ENCODE assay signal across 18 cellular contexts in the genomic region with DNA sequence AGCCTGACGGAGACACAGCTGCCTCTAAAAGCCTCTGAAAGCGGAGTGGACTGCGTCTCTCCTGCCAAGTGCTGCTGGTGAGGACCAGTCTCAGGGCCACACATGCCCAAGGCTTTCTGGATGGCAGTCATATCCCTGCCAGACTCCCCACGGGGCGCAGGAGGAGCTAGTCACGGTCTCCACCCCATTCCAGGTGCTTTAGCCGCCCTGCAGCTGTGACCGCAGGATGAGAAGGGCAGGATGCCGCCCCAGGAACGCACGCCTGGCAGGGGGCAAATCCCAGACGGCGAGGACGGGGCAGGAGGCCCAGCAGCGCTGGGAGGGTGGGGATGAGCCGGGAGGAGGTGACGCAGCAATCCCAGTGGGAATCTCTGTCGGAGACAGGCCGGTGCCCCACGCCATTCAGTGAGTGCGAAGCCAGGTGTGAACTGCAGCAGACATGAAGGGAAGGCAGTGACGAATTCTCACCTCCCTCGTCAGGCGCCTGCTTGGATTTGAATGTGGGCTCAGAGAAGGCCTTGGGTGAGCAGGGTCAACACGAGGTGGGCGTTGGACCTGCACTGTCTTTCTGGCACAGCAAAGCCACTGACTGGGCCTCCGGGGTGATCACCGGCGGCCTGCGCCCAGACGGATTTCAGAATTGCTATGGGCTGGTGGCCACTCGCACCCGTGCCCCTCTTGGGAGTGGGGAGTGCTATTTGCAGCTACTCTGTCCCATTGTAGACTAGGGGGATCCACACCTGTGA. TPM values are rescaled to one million over a fixed set of nuclear protein-coding genes. Genes with fewer than 3 reads are reported as not detected.
A peak's percentile ranks its signal among the peaks of the same experiment; 100 is the strongest.
DNase-seq lines count a peak whose midpoint lies in the region; ATAC-seq and TF ChIP-seq lines count a peak whose summit lies in the region.
"Had no signal": no experiment of that assay in that cellular context is flagged by ENCODE, and none has a peak within 500 bp of the region (broad histone marks: within the 10 kb centered on the region; RNA-seq: fewer than 3 reads in every experiment).

No MANE protein-coding gene starts in this region.

- no peaks in the 10 kb centered on the region for H3K36me3 Mint-ChIP-seq in type B pancreatic cell
- H3K36me3 Mint-ChIP-seq: activated naive CD8-positive, alpha-beta T cell; brain; IgD-negative memory B cell had no signal

- DNase-seq in activated T-cell treated with anti-CD3 and anti-CD28 coated beads, Interleukin-2, amount 50 U/mL, for 48 hours, result peak; percentile 4 to 11
- DNase-seq in activated T-cell treated with anti-CD3 and anti-CD28 coated beads for 4 hours (no peak), NCI-H2171 (lab: John Stamatoyannopoulos, UW) (peak; percentile 11), iPS-NIHi7 (ENCODE audit: extremely low spot score) (peak; percentile 42), type B pancreatic cell (ENCODE audit: extremely low spot score, unreplicated experiment) (peak; percentile 68), SKM-1 (lab: John Stamatoyannopoulos, UW; ENCODE audit: unreplicated experiment) (no peak), NOMO-1 treated with DMSO at 0.1 percent for 48 hours (lab: John Stamatoyannopoulos, UW; ENCODE audit: unreplicated experiment) (no peak)
- DNase-seq: NCI-H2227 treated with DMSO at 0.1 percent for 48 hours; stimulated activated CD4-positive, alpha-beta T cell treated with anti-CD3 and anti-CD28 coated beads, Interleukin-4, amount 100 ng/mL, for 1 hour; T-helper 17 cell had no signal

- no peaks in the 10 kb centered on the region for H3K4me1 Mint-ChIP-seq in type B pancreatic cell (ENCODE audit: unreplicated experiment)
- H3K4me1 Mint-ChIP-seq: T-helper 17 cell had no signal

- ATAC-seq in HG02973 (IDR thresholded peaks at IDR 0.05; ENCODE audit: unreplicated experiment), result no peak
- ATAC-seq: GM12878, left lung, Right ventricle myocardium inferior, T-helper 17 cell had no signal

- no peak for TF ChIP-seq CTCF in type B pancreatic cell (conservative IDR thresholded peaks at IDR 0.05)

- peaks cover 6% of the 10 kb centered on the region for H3K27me3 Mint-ChIP-seq in type B pancreatic cell
- H3K27me3 Mint-ChIP-seq: activated naive CD8-positive, alpha-beta T cell had no signal

- H3K9me3 Mint-ChIP-seq in type B pancreatic cell, result no peaks in the 10 kb centered on the region

- H3K4me3 Mint-ChIP-seq in type B pancreatic cell, result no peak overlapping the region
- H3K4me3 Mint-ChIP-seq: activated naive CD8-positive, alpha-beta T cell; brain; dendritic cell treated with granulocyte-macrophage colony-stimulating factor and Interleukin-4, amounts not matched to agents 40 ng/mL and 50 ng/mL, for 4 days; IgD-negative memory B cell; T-helper 17 cell had no signal

- H3K27ac Mint-ChIP-seq in type B pancreatic cell, result no peak overlapping the region
- H3K27ac Mint-ChIP-seq: activated naive CD8-positive, alpha-beta T cell; brain; dendritic cell treated with granulocyte-macrophage colony-stimulating factor and Interleukin-4, amounts not matched to agents 40 ng/mL and 50 ng/mL, for 4 days; IgD-negative memory B cell; T-helper 17 cell had no signal

RNA-seq across cellular contexts. Expression of gene SLC19A1, which starts 38.5 kb away (rescaled TPM):
- total RNA-seq in type B pancreatic cell (ENCODE audit: low replicate concordance), result 10.6 and 28.2 TPM in 2 replicates

Comparison
In these comparisons a context has a peak if more than half of its experiments do, and no peak if none do; other contexts are left out.
1. DNase-seq: peak in activated T-cell treated with anti-CD3 and anti-CD28 coated beads, Interleukin-2, amount 50 U/mL, for 48 hours (2 of 2), NCI-H2171 (single experiment), iPS-NIHi7 (single experiment) and type B pancreatic cell (single experiment); none in activated T-cell treated with anti-CD3 and anti-CD28 coated beads for 4 hours (single experiment), SKM-1 (single experiment) and NOMO-1 treated with DMSO at 0.1 percent for 48 hours (single experiment).